In genomic region chr10:114856544-114857287, GRCh38 we compare ENCODE assay signal across 8 cellular contexts. TPM values are rescaled to one million over a fixed set of nuclear protein-coding genes. Genes with fewer than 3 reads are reported as not detected.
DNase-seq lines count a peak whose midpoint lies in the region; ATAC-seq, FAIRE-seq and TF ChIP-seq lines count a peak whose summit lies in the region.

No MANE protein-coding gene starts in this region.

- CTCF ChIA-PET in activated naive CD4-positive, alpha-beta T cell treated with anti-CD3 and anti-CD28 coated beads for 36 hours (lab: Charles Lee), result interaction anchor here (0.6 to 1.0 kb wide), 4 partner anchors 23 to 385 kb away, joined by 3 to 10 read pairs (median 3); partner anchors contain the start of gene FHIP2A

- no peaks in the 10 kb centered on the region for H3K27me3 Mint-ChIP-seq in activated naive CD4-positive, alpha-beta T cell treated with anti-CD3 and anti-CD28 coated beads, Interleukin-2, amount 50 U/mL, for 24 hours
- H3K27me3 Mint-ChIP-seq in activated naive CD4-positive, alpha-beta T cell treated with anti-CD3 and anti-CD28 coated beads for 36 hours (ENCODE audit: low read depth), result no peaks in the 10 kb centered on the region

- no peak for DNase-seq in activated naive CD4-positive, alpha-beta T cell treated with anti-CD3 and anti-CD28 coated beads for 36 hours
- DNase-seq in fibroblast of the conjunctiva (ENCODE audit: low read depth) (peak; percentile 57), frontal cortex (ENCODE audit: low spot score in 2 of 2) (no peak)
- DNase-seq in stimulated activated naive CD8-positive, alpha-beta T cell treated with anti-CD3 and anti-CD28 coated beads, Interleukin-15, Interleukin-2, amounts not matched to agents 100 U/mL and 50 U/mL, for 24 hours, result no peak

- intact Hi-C loops in activated naive CD4-positive, alpha-beta T cell treated with anti-CD3 and anti-CD28 coated beads for 36 hours (cut with micrococcal nuclease), result loop anchor here (1.0 kb wide), 1 partner anchor 31 kb away; no protein-coding TSS in a partner anchor

- H3K4me3 ChIP-seq in WI38 (ENCODE audit: low read depth, low read length), result peak overlapping the region; percentile 37

- no peaks in the 10 kb centered on the region for H3K9me3 Mint-ChIP-seq in activated naive CD4-positive, alpha-beta T cell treated with anti-CD3 and anti-CD28 coated beads, Interleukin-2, amount 50 U/mL, for 24 hours
- H3K9me3 Mint-ChIP-seq in activated naive CD4-positive, alpha-beta T cell treated with anti-CD3 and anti-CD28 coated beads for 36 hours, result no peaks in the 10 kb centered on the region

- FAIRE-seq in frontal cortex (lab: Jason Lieb, UNC), result no peak

- no peak for TF ChIP-seq CTCF in WI38 (IDR thresholded peaks at IDR 0.05; ENCODE audit: low read depth, low read length)

- H3K36me3 Mint-ChIP-seq in activated naive CD4-positive, alpha-beta T cell treated with anti-CD3 and anti-CD28 coated beads, Interleukin-2, amount 50 U/mL, for 24 hours, result peaks cover 14% of the 10 kb centered on the region
- peaks cover 29% of the 10 kb centered on the region for H3K36me3 Mint-ChIP-seq in activated naive CD4-positive, alpha-beta T cell treated with anti-CD3 and anti-CD28 coated beads for 36 hours (ENCODE audit: low read depth)

- peak overlapping the region; percentile 43 for H3K27ac Mint-ChIP-seq in activated naive CD4-positive, alpha-beta T cell treated with anti-CD3 and anti-CD28 coated beads, Interleukin-2, amount 50 U/mL, for 24 hours
- H3K27ac Mint-ChIP-seq in activated naive CD4-positive, alpha-beta T cell treated with anti-CD3 and anti-CD28 coated beads for 36 hours, result no peak overlapping the region

- peaks cover 21% of the 10 kb centered on the region for H3K4me1 Mint-ChIP-seq in activated naive CD4-positive, alpha-beta T cell treated with anti-CD3 and anti-CD28 coated beads, Interleukin-2, amount 50 U/mL, for 24 hours
- H3K4me1 Mint-ChIP-seq in activated naive CD4-positive, alpha-beta T cell treated with anti-CD3 and anti-CD28 coated beads for 36 hours (ENCODE audit: low read depth), result peaks cover 15% of the 10 kb centered on the region

- ATAC-seq in stimulated activated naive CD8-positive, alpha-beta T cell treated with anti-CD3 and anti-CD28 coated beads, Interleukin-15, Interleukin-2, amounts not matched to agents 100 U/mL and 50 U/mL, for 24 hours, result peak; percentile 28
- ATAC-seq in GM21717 (IDR thresholded peaks at IDR 0.05; ENCODE audit: unreplicated experiment) (no peak), HG02763 (IDR thresholded peaks at IDR 0.05; ENCODE audit: unreplicated experiment) (no peak)

- H3K4me3 Mint-ChIP-seq in activated naive CD4-positive, alpha-beta T cell treated with anti-CD3 and anti-CD28 coated beads, Interleukin-2, amount 50 U/mL, for 24 hours, result peak overlapping the region; percentile 19
- no peak overlapping the region for H3K4me3 Mint-ChIP-seq in activated naive CD4-positive, alpha-beta T cell treated with anti-CD3 and anti-CD28 coated beads for 36 hours

RNA-seq across cellular contexts. Expression of gene FHIP2A, which starts 35.1 kb away (rescaled TPM):
- 10 to 100 TPM in 1 of 2 experiments, 1 to 10 TPM in 1; 8.7 to 11.4 TPM for total RNA-seq in activated naive CD4-positive, alpha-beta T cell treated with anti-CD3 and anti-CD28 coated beads for 36 hours
- 48.5 TPM for total RNA-seq in frontal cortex
